8 cellular contexts compared by ENCODE assay signal in the genomic region with DNA sequence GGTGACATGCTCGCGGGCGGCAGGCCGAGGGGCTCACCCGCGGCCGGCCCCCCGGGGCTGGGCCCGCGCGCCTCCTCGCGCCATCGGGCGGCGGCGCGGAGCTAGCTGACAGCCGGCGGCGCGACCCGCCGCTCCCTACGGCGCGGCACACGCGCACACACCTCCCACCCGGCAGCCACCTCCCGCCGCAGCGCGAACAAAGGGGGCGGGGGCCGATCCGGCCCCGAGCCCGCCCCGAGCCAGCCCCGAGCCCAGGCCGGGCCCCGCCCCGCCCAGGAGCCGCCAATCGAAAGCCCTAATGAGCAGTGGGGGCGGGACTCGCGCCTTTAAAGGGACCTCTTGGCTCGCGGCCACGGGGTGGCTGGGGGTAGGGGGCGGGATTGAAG. TPM values are rescaled to one million over a fixed set of nuclear protein-coding genes. Genes with fewer than 3 reads are reported as not detected.
DNase-seq lines count a peak whose midpoint lies in the region; ATAC-seq, FAIRE-seq and TF ChIP-seq lines count a peak whose summit lies in the region.

Gene KIF21B (minus strand): TSS at position 198 of the 386 bp plus-strand sequence. CDS start 331 bp downstream, outside the sequence.

- H3K4me1 ChIP-seq in fibroblast of lung (ENCODE audit: control insufficient read depth, extremely low read depth, insufficient read depth, low read length) (no peaks in the 10 kb centered on the region), stomach (peaks cover 23 to 93% (median 58%) of the 10 kb centered on the region in 4 donors)

- no peak for TF ChIP-seq POLR2A in stomach (IDR thresholded peaks at IDR 0.05)

- no peak within 1 kb of the TSS for H3K9ac ChIP-seq in fibroblast of lung (ENCODE audit: insufficient read depth, low read length)

- DNase-seq in COR-L47 (lab: John Stamatoyannopoulos, UW) (peak; percentile 76), HTR-8/SVneo (ENCODE audit: insufficient read length, low spot score) (peak; percentile 80), OCI-M1 (lab: John Stamatoyannopoulos, UW) (peak; percentile 89), fibroblast of lung (ENCODE audit: low read depth in 2 of 2) (peak; percentile 18 to 50), nephron progenitor cell (peak; percentile 95), stomach (peak; percentile 88)
- peak; percentile 89 for DNase-seq in activated T-cell treated with anti-CD3 and anti-CD28 coated beads, Interleukin-2, amount 50 U/mL, for 4 hours

- WGBS in stomach, 5 donors = 0 to 4% (median 2%) methylated on average over 5 to 53 of the region's 53 CpGs

- peaks cover 3% of the 10 kb centered on the region for H3K36me3 Mint-ChIP-seq in activated T-cell treated with anti-CD3 and anti-CD28 coated beads, Interleukin-2, amount 50 U/mL, for 4 hours (ENCODE audit: insufficient read depth)
- H3K36me3 Mint-ChIP-seq in nephron progenitor cell (ENCODE audit: low read depth) = no peaks in the 10 kb centered on the region

- ATAC-seq in GM19468 (IDR thresholded peaks at IDR 0.05; ENCODE audit: extremely low read depth, unreplicated experiment) = peak; percentile 55
- ATAC-seq in activated T-cell treated with anti-CD3 and anti-CD28 coated beads, Interleukin-2, amount 50 U/mL, for 4 hours = peak; percentile 83 to 88

- peaks cover 7% of the 10 kb centered on the region for H3K27me3 ChIP-seq in fibroblast of lung (ENCODE audit: control insufficient read depth, insufficient read depth, low read length)
- H3K27me3 ChIP-seq in stomach = peaks cover 0 to 3% (median 0%) of the 10 kb centered on the region in 3 donors

- H3K4me3 Mint-ChIP-seq in activated T-cell treated with anti-CD3 and anti-CD28 coated beads, Interleukin-2, amount 50 U/mL, for 4 hours = peak within 1 kb of the TSS; percentile 96
- H3K4me3 Mint-ChIP-seq in nephron progenitor cell = peak within 1 kb of the TSS; percentile 88

- no peaks in the 10 kb centered on the region for H3K9me3 Mint-ChIP-seq in activated T-cell treated with anti-CD3 and anti-CD28 coated beads, Interleukin-2, amount 50 U/mL, for 4 hours
- no peaks in the 10 kb centered on the region for H3K9me3 Mint-ChIP-seq in nephron progenitor cell

- H3K9me3 ChIP-seq in fibroblast of lung (ENCODE audit: control insufficient read depth, insufficient read depth, low read depth, low read length) = no peaks in the 10 kb centered on the region
- H3K9me3 ChIP-seq in stomach = no peaks in the 10 kb centered on the region

- no peaks in the 10 kb centered on the region for H4K20me1 ChIP-seq in fibroblast of lung (ENCODE audit: control insufficient read depth, extremely low read depth, insufficient read depth, low read length)

- H3K36me3 ChIP-seq in fibroblast of lung (ENCODE audit: control insufficient read depth, insufficient read depth, low read length) (no peaks in the 10 kb centered on the region), stomach (no peaks in the 10 kb centered on the region)

- no peak within 1 kb of the TSS for H3K27ac ChIP-seq in fibroblast of lung (ENCODE audit: insufficient read depth, low read length)
- H3K27ac ChIP-seq in stomach = peak within 1 kb of the TSS; percentile 14 to 84 (median 79)

- peak within 1 kb of the TSS; percentile 35 for H3K4me2 ChIP-seq in fibroblast of lung (ENCODE audit: extremely low read depth, insufficient read depth, low read length)

- H3K4me3 ChIP-seq in fibroblast of lung (replicated peaks in 1 of 4; ENCODE audit: control extremely low read depth in 1 of 4, insufficient read depth in 1 of 4, low read depth in 3 of 4, low read length in 4 of 4) (peak within 1 kb of the TSS in 2 of 4 experiments; percentile 1 to 22), stomach (peak within 1 kb of the TSS; percentile 57 to 70 (median 66))

- no peak for FAIRE-seq in HTR-8/SVneo (lab: Jason Lieb, UNC)

- no peaks in the 10 kb centered on the region for H3K79me2 ChIP-seq in fibroblast of lung (ENCODE audit: control insufficient read depth, insufficient read depth, low read length)

- no peaks in the 10 kb centered on the region for H3K27me3 Mint-ChIP-seq in activated T-cell treated with anti-CD3 and anti-CD28 coated beads, Interleukin-2, amount 50 U/mL, for 4 hours (ENCODE audit: low read depth)
- H3K27me3 Mint-ChIP-seq in nephron progenitor cell (ENCODE audit: low read depth, poor library complexity) = peaks cover 16% of the 10 kb centered on the region

- H3K4me1 Mint-ChIP-seq in activated T-cell treated with anti-CD3 and anti-CD28 coated beads, Interleukin-2, amount 50 U/mL, for 4 hours (ENCODE audit: low read depth) = peaks cover 66% of the 10 kb centered on the region
- peaks cover 78% of the 10 kb centered on the region for H3K4me1 Mint-ChIP-seq in nephron progenitor cell

- no peak within 1 kb of the TSS for H2AFZ ChIP-seq in fibroblast of lung (ENCODE audit: low read length)

- TF ChIP-seq EP300 in stomach (IDR thresholded peaks at IDR 0.05) = no peak

- intact Hi-C loops in stomach (cut with DNase I; ENCODE audit: low total_unique reads) = no loop called here

- H3K27ac Mint-ChIP-seq in nephron progenitor cell = no peak within 1 kb of the TSS

- TF ChIP-seq CTCF in fibroblast of lung (conservative IDR thresholded peaks at IDR 0.05 in 1 of 2, IDR thresholded peaks at IDR 0.05 in 1 of 2; ENCODE audit: low read depth in 1 of 2, low read length in 2 of 2) = no peak
- TF ChIP-seq CTCF in nephron progenitor cell (IDR thresholded peaks at IDR 0.05) = no peak
- no peak for TF ChIP-seq CTCF in stomach (IDR thresholded peaks at IDR 0.05)

RNA-seq across cellular contexts. Expression of gene KIF21B, which starts in this region (rescaled TPM):
- 10 to 100 TPM; 24.2 to 36.3 (median 30.3) TPM for total RNA-seq in activated T-cell treated with anti-CD3 and anti-CD28 coated beads, Interleukin-2, amount 50 U/mL, for 4 hours
- total RNA-seq in fibroblast of lung (under 0.01 and 0.26 TPM in 2 replicates), stomach (1 to 10 TPM; 2.0 to 8.8 (median 3.2) TPM)
- polyA plus RNA-seq in fibroblast of lung (0.03 and 0.08 TPM in 2 replicates), stomach (under 1 TPM; 0.30 to 0.68 (median 0.31) TPM)
- 0.03 and 0.05 TPM in 2 replicates for polyA plus RNA-seq in fibroblast of lung (2012)
- polyA minus RNA-seq in fibroblast of lung (ENCODE audit: low replicate concordance) = 0.08 and 0.11 TPM in 2 replicates

Comparison
In these comparisons a context has a peak if more than half of its experiments do, and no peak if none do; other contexts are left out.
1. Peak in DNase-seq and H3K4me2 ChIP-seq in fibroblast of lung; RNA of the gene not detected or under 1 TPM.
2. DNase-seq: peak in every context shown above with its lines; median percentile 95 in nephron progenitor cell; 89 in OCI-M1; 89 in activated T-cell treated with anti-CD3 and anti-CD28 coated beads, Interleukin-2, amount 50 U/mL, for 4 hours; 88 in stomach; 80 in HTR-8/SVneo; 76 in COR-L47; 34 in fibroblast of lung.